In genomic region chr1:154974086-154974807, GRCh38 we compare ENCODE assay signal across 1 cellular context.
TF ChIP-seq lines count a peak whose summit lies in the region.

CKS1B (plus strand) TSS chr1:154974681; CDS start chr1:154974746, 65 bp downstream.

TF ChIP-seq in IMR-90, 13 proteins besides CTCF, POLR2A, EP300 and RAD21 (continued from another document):
- TF ChIP-seq RFX5 (IDR thresholded peaks at IDR 0.05; ENCODE audit: low read depth, low read length) (no peak), CHD1 (IDR thresholded peaks at IDR 0.05; ENCODE audit: low read depth, low read length) (no peak; the same call in 1 of the 2 replicates)
